19 cellular contexts compared by ENCODE assay signal in genomic region chr12:867905-868304, GRCh38.
"Had no signal": no experiment of that assay in that cellular context is flagged by ENCODE, and none has a peak within 500 bp of the region (broad histone marks: within the 10 kb centered on the region; RNA-seq: fewer than 3 reads in every experiment).

No MANE protein-coding gene starts in this region.

- H3K27ac Mint-ChIP-seq: activated CD4-positive, alpha-beta memory T cell treated with anti-CD3 and anti-CD28 coated beads for 36 hours; activated naive CD4-positive, alpha-beta T cell treated with anti-CD3 and anti-CD28 coated beads for 36 hours; dendritic cell treated with granulocyte-macrophage colony-stimulating factor and Interleukin-4, amounts not matched to agents 40 ng/mL and 50 ng/mL, for 4 days; stimulated activated memory B cell treated with anti-CD40 and anti-IgM and Interleukin-4, amounts not matched to agents 10 μg/mL and 1 μg/mL and 100 μg/mL, for 72 hours had no signal

- H3K27me3 Mint-ChIP-seq: activated CD4-positive, alpha-beta memory T cell treated with anti-CD3 and anti-CD28 coated beads for 36 hours; activated CD4-positive, alpha-beta T cell treated with anti-CD3 and anti-CD28 coated beads for 36 hours; dendritic cell treated with granulocyte-macrophage colony-stimulating factor and Interleukin-4, amounts not matched to agents 40 ng/mL and 50 ng/mL, for 4 days; naive B cell; stimulated activated memory B cell treated with anti-CD40 and anti-IgM and Interleukin-4, amounts not matched to agents 10 μg/mL and 1 μg/mL and 100 μg/mL, for 72 hours had no signal

- H3K4me3 ChIP-seq: adrenal gland, breast epithelium, mucosa of descending colon, tibial artery had no signal

- H3K9me3 ChIP-seq: adrenal gland, breast epithelium, mucosa of descending colon, tibial artery had no signal

- H3K4me1 Mint-ChIP-seq: stimulated activated memory B cell treated with anti-CD40 and anti-IgM and Interleukin-4, amounts not matched to agents 10 μg/mL and 1 μg/mL and 100 μg/mL, for 72 hours had no signal

- H3K4me3 Mint-ChIP-seq: activated CD4-positive, alpha-beta memory T cell treated with anti-CD3 and anti-CD28 coated beads for 36 hours; activated CD4-positive, alpha-beta T cell treated with anti-CD3 and anti-CD28 coated beads for 36 hours; activated naive CD4-positive, alpha-beta T cell treated with anti-CD3 and anti-CD28 coated beads for 36 hours; dendritic cell treated with granulocyte-macrophage colony-stimulating factor and Interleukin-4, amounts not matched to agents 40 ng/mL and 50 ng/mL, for 4 days; naive B cell; stimulated activated memory B cell treated with anti-CD40 and anti-IgM and Interleukin-4, amounts not matched to agents 10 μg/mL and 1 μg/mL and 100 μg/mL, for 72 hours had no signal

- H3K9me3 Mint-ChIP-seq: activated CD4-positive, alpha-beta memory T cell treated with anti-CD3 and anti-CD28 coated beads for 36 hours; activated naive CD4-positive, alpha-beta T cell treated with anti-CD3 and anti-CD28 coated beads for 36 hours; dendritic cell treated with granulocyte-macrophage colony-stimulating factor and Interleukin-4, amounts not matched to agents 40 ng/mL and 50 ng/mL, for 4 days; naive B cell; stimulated activated memory B cell treated with anti-CD40 and anti-IgM and Interleukin-4, amounts not matched to agents 10 μg/mL and 1 μg/mL and 100 μg/mL, for 72 hours had no signal

- H3K27ac ChIP-seq: adrenal gland, breast epithelium, tibial artery had no signal

- DNase-seq: activated CD4-positive, alpha-beta memory T cell treated with anti-CD3 and anti-CD28 coated beads for 36 hours; activated CD4-positive, alpha-beta T cell treated with anti-CD3 and anti-CD28 coated beads for 36 hours; activated naive CD4-positive, alpha-beta T cell treated with anti-CD3 and anti-CD28 coated beads for 36 hours; activated T-cell treated with anti-CD3 and anti-CD28 coated beads for 4 hours; adrenal gland; effector memory CD4-positive, alpha-beta T cell; hippocampal formation; islet precursor cell; mucosa of descending colon; naive B cell; stimulated activated CD4-positive, alpha-beta T cell treated with anti-CD3 and anti-CD28 coated beads, Interleukin-4, amount 100 ng/mL, for 24 hours; substantia nigra; SW 1271; T-helper 2 cell; tibial artery had no signal

- H3K36me3 ChIP-seq: breast epithelium had no signal

- ATAC-seq: activated CD4-positive, alpha-beta T cell treated with anti-CD3 and anti-CD28 coated beads for 36 hours; mucosa of descending colon; sciatic nerve; stimulated activated memory B cell treated with anti-CD40 and anti-IgM and Interleukin-4, amounts not matched to agents 10 μg/mL and 1 μg/mL and 100 μg/mL, for 72 hours had no signal

- H3K4me1 ChIP-seq: adrenal gland, breast epithelium, tibial artery had no signal

- H3K27me3 ChIP-seq: adrenal gland, breast epithelium, tibial artery had no signal
